ENCODE assay signal across 1 cellular context in genomic region chr17:76686538-76687277, GRCh38.
TF ChIP-seq lines count a peak whose summit lies in the region.

No MANE protein-coding gene starts in this region.

TF ChIP-seq in HEK293T, 16 proteins besides CTCF, POLR2A, EP300 and RAD21 (continued from another document):
- no peak for TF ChIP-seq SP1 (IDR thresholded peaks at IDR 0.05)
